In genomic region chr7:130945411-130945811, GRCh38 we compare ENCODE assay signal across 10 cellular contexts.
DNase-seq lines count a peak whose midpoint lies in the region; ATAC-seq, FAIRE-seq and TF ChIP-seq lines count a peak whose summit lies in the region.
"Had no signal": no experiment of that assay in that cellular context is flagged by ENCODE, and none has a peak within 500 bp of the region (broad histone marks: within the 10 kb centered on the region; RNA-seq: fewer than 3 reads in every experiment).

No MANE protein-coding gene starts in this region.

- CTCF ChIA-PET in GM12878 (lab: Yijun Ruan, JAX), result interaction anchor here (0.7 to 8.5 kb wide), 12 partner anchors 9 to 95 kb away, joined by 3 to 106 read pairs (median 6); no protein-coding TSS in a partner anchor

- peak; percentile 32 for ATAC-seq in HG02938 (IDR thresholded peaks at IDR 0.05; ENCODE audit: unreplicated experiment)
- peak; percentile 70 for ATAC-seq in GM12878

- H3K27ac ChIP-seq in GM12878 (ENCODE audit: control insufficient read depth, insufficient read depth), result peak overlapping the region; percentile 78
- peak overlapping the region; percentile 48 for H3K27ac ChIP-seq in skeletal muscle tissue (ENCODE audit: low read depth, low read length)
- H3K27ac ChIP-seq: cardiac muscle cell, parathyroid adenoma had no signal

- TF ChIP-seq RAD21 in GM12878 (IDR thresholded peaks at IDR 0.05; ENCODE audit: insufficient read depth, low read depth, low read length), result no peak

- H3K4me1 ChIP-seq in GM12878 (ENCODE audit: control insufficient read depth, insufficient read depth, low read length) (peaks cover 44% of the 10 kb centered on the region), skeletal muscle tissue (ENCODE audit: control insufficient read depth in 3 of 3, insufficient read depth in 3 of 3, low read length in 3 of 3) (peaks cover 17 to 42% (median 42%) of the 10 kb centered on the region in 3 donors)

- in situ Hi-C loops in GM12878 (cut with MboI), result no loop called here

- RAD21 ChIA-PET in GM12878 (lab: Charles Lee; ENCODE audit: unreplicated experiment), result interaction anchor here (1.1 to 6.7 kb wide), 3 partner anchors 8 to 33 kb away, joined by 3 to 94 read pairs (median 7); no protein-coding TSS in a partner anchor

- DNase-seq in GM18507 (ENCODE audit: extremely low spot score, insufficient read length, low read depth) (no peak), GM12878 (ENCODE audit: low read depth, low spot score) (no peak), COLO829 (ENCODE audit: low spot score) (no peak), inferior parietal cortex (ENCODE audit: extremely low spot score) (no peak)
- no peak for DNase-seq in stimulated activated CD4-positive, alpha-beta T cell treated with anti-CD3 and anti-CD28 coated beads, Interleukin-1b, Interleukin-23, amount 100 ng/mL, for 48 hours
- DNase-seq: NCI-H446 treated with DMSO at 0.1 percent for 48 hours had no signal

- H3K36me3 ChIP-seq in GM12878 (ENCODE audit: control insufficient read depth in 2 of 2, insufficient read depth in 2 of 2, low read length in 1 of 2) (peaks cover 9 to 10% of the 10 kb centered on the region in 2 experiments; a peak in 3 of 4 replicates), skeletal muscle tissue (ENCODE audit: control insufficient read depth in 3 of 3, insufficient read depth in 3 of 3, low read length in 3 of 3) (peaks cover 0 to 6% (median 0%) of the 10 kb centered on the region in 3 donors)
- H3K36me3 ChIP-seq: cardiac muscle cell had no signal

- intact Hi-C loops in GM12878 (cut with micrococcal nuclease; ENCODE audit: unreplicated experiment), result no loop called here

- H3K4me2 ChIP-seq in GM12878 (ENCODE audit: control insufficient read depth, insufficient read depth), result peak overlapping the region; percentile 43

- POLR2A ChIA-PET in GM12878 (lab: Charles Lee), result interaction anchor here (0.7 to 6.3 kb wide), 8 partner anchors 12 to 93 kb away, joined by 3 to 67 read pairs (median 4); no protein-coding TSS in a partner anchor

- BruUV-seq in GM12878 (replicated peaks; lab: Mats Ljungman, UMichigan), result no TSS peak

- SMC1A ChIA-PET in GM12878 (lab: Charles Lee; ENCODE audit: uncharacterized antibody, unreplicated experiment), result interaction anchor here (0.9 to 7.1 kb wide), 14 partner anchors 12 to 97 kb away, joined by 3 to 145 read pairs (median 4); no protein-coding TSS in a partner anchor

- H3K4me3 ChIP-seq in GM12878, result peak overlapping the region; percentile 21; the same call in 1 of the 2 replicates
- no peak overlapping the region for H3K4me3 ChIP-seq in skeletal muscle tissue (ENCODE audit: low read length in 3 of 3)
- H3K4me3 ChIP-seq: cardiac muscle cell had no signal

- H3K9ac ChIP-seq in GM12878 (ENCODE audit: control insufficient read depth, insufficient read depth, low read length) (peak overlapping the region; percentile 11), skeletal muscle tissue (ENCODE audit: low read depth in 1 of 3, low read length in 3 of 3) (peak overlapping the region in 2 of 3 donors; percentile 12 to 58)
- H3K9ac ChIP-seq: parathyroid adenoma had no signal

- H3K9me3 ChIP-seq in GM12878 (replicated peaks; ENCODE audit: control insufficient read depth, insufficient read depth, low read length), result no peaks in the 10 kb centered on the region
- no peaks in the 10 kb centered on the region for H3K9me3 ChIP-seq in skeletal muscle tissue (ENCODE audit: control insufficient read depth in 3 of 3, low read length in 3 of 3)

- FAIRE-seq in GM18507 (lab: Jason Lieb, UNC) (peak; percentile 66), GM12878 (lab: Jason Lieb, UNC) (no peak)

- no peaks in the 10 kb centered on the region for H4K20me1 ChIP-seq in GM12878 (ENCODE audit: control insufficient read depth, insufficient read depth)

- no peak for TF ChIP-seq CTCF in GM12878 (IDR thresholded peaks at IDR 0.05 in 2 of 3, conservative IDR thresholded peaks at IDR 0.05 in 1 of 3; ENCODE audit: control insufficient read depth in 2 of 3, extremely low read depth in 1 of 3, insufficient read depth in 1 of 3, low read depth in 3 of 3, low read length in 3 of 3)

- TF ChIP-seq EP300 in GM12878 (IDR thresholded peaks at IDR 0.05; ENCODE audit: borderline replicate concordance in 1 of 2, control insufficient read depth in 1 of 2, low read depth in 2 of 2, low read length in 2 of 2), result no peak; a peak in 1 of 4 replicates

- H3K79me2 ChIP-seq in GM12878 (ENCODE audit: control insufficient read depth, insufficient read depth, low read length), result peaks cover 98% of the 10 kb centered on the region

- no peak overlapping the region for H2AFZ ChIP-seq in GM12878 (ENCODE audit: control insufficient read depth, low read depth, low read length)
- H2AFZ ChIP-seq: parathyroid adenoma had no signal

- no peaks in the 10 kb centered on the region for H3K27me3 ChIP-seq in GM12878 (replicated peaks in 1 of 2; ENCODE audit: control insufficient read depth in 2 of 2, insufficient read depth in 2 of 2, low read length in 1 of 2)
- no peaks in the 10 kb centered on the region for H3K27me3 ChIP-seq in skeletal muscle tissue (ENCODE audit: control insufficient read depth in 3 of 3, insufficient read depth in 3 of 3, low read length in 3 of 3)
- H3K27me3 ChIP-seq: cardiac muscle cell had no signal

- TF ChIP-seq POLR2A in GM12878 (IDR thresholded peaks at IDR 0.05; ENCODE audit: low read depth, low read length), result peak; percentile 50

- 18% methylated on average over 5 of the region's 5 CpGs for WGBS in GM12878 (ENCODE audit: insufficient coverage, insufficient replicate concordance, low lambda C conversion rate, missing lambda C conversion rate)

TF ChIP-seq in GM12878, 131 proteins besides CTCF, POLR2A, EP300 and RAD21 (continues in another document):
- TF ChIP-seq DPF2 (IDR thresholded peaks at IDR 0.05), result peak; percentile 53; the same call in 1 of the 2 replicates
- TF ChIP-seq IKZF2 (IDR thresholded peaks at IDR 0.05), result peak in 1 of 2 experiments; percentile 46; a peak in 2 of 4 replicates
- no peak for TF ChIP-seq CREB1 (IDR thresholded peaks at IDR 0.05; ENCODE audit: low read depth)
- TF ChIP-seq ZBTB11 (CRISPR knock-in tag; IDR thresholded peaks at IDR 0.05), result no peak
- no peak for TF ChIP-seq BCL11A (IDR thresholded peaks at IDR 0.05; ENCODE audit: low read depth, low read length)
- no peak for TF ChIP-seq ELK1 (IDR thresholded peaks at IDR 0.05; ENCODE audit: low read depth, low read length)
- no peak for TF ChIP-seq ZNF207 (IDR thresholded peaks at IDR 0.05; ENCODE audit: borderline replicate concordance)
- TF ChIP-seq GATAD2B (conservative IDR thresholded peaks at IDR 0.05; ENCODE audit: low read depth), result no peak
- no peak for TF ChIP-seq MYC (IDR thresholded peaks at IDR 0.05; ENCODE audit: insufficient read depth, insufficient read length, insufficient replicate concordance, low read length, severe bottlenecking)
- TF ChIP-seq ZSCAN29 (IDR thresholded peaks at IDR 0.05), result no peak
- TF ChIP-seq SMAD5 (IDR thresholded peaks at IDR 0.05; ENCODE audit: low read depth), result no peak
- TF ChIP-seq SUPT20H (IDR thresholded peaks at IDR 0.05; ENCODE audit: borderline replicate concordance, control insufficient read depth, low read depth, low read length), result no peak
- TF ChIP-seq BMI1 (IDR thresholded peaks at IDR 0.05; ENCODE audit: borderline replicate concordance), result no peak
- peak; percentile 60; the same call in 1 of the 2 replicates for TF ChIP-seq POLR2AphosphoS5 (IDR thresholded peaks at IDR 0.05; ENCODE audit: low read length)
- TF ChIP-seq ESRRA (IDR thresholded peaks at IDR 0.05; ENCODE audit: low read length), result no peak
